17 cellular contexts compared by ENCODE assay signal in genomic region chr10:52780391-52781155, GRCh38. TPM values are rescaled to one million over a fixed set of nuclear protein-coding genes. Genes with fewer than 3 reads are reported as not detected.
DNase-seq lines count a peak whose midpoint lies in the region; ATAC-seq, FAIRE-seq and TF ChIP-seq lines count a peak whose summit lies in the region.
"Had no signal": no experiment of that assay in that cellular context is flagged by ENCODE, and none has a peak within 500 bp of the region (broad histone marks: within the 10 kb centered on the region; RNA-seq: fewer than 3 reads in every experiment).

No MANE protein-coding gene starts in this region.

- no peak overlapping the region for H2BK5ac ChIP-seq in H1 (ENCODE audit: low read depth, low read length)

- H3K4me2 ChIP-seq in H1 (ENCODE audit: insufficient read depth in 1 of 2, low read depth in 2 of 2, low read length in 2 of 2): no peak overlapping the region

- H3K9me3 Mint-ChIP-seq in naive thymus-derived CD4-positive, alpha-beta T cell: peaks cover 0 to 17% (median 0%) of the 10 kb centered on the region in 11 donors
- H3K9me3 Mint-ChIP-seq: activated naive CD4-positive, alpha-beta T cell treated with anti-CD3 and anti-CD28 coated beads, Interleukin-2, amount 50 U/mL, for 24 hours; stimulated activated naive CD8-positive, alpha-beta T cell treated with anti-CD3 and anti-CD28 coated beads, Interleukin-15, Interleukin-2, amounts not matched to agents 100 ng/mL and 50 ng/mL, for 24 hours had no signal

- H3K36me3 Mint-ChIP-seq in naive thymus-derived CD4-positive, alpha-beta T cell: no peaks in the 10 kb centered on the region
- H3K36me3 Mint-ChIP-seq: activated CD8-positive, alpha-beta memory T cell treated with anti-CD3 and anti-CD28 coated beads, Interleukin-2, amount 10 ng/mL, durations not matched to agents 7 days and 5 days; activated naive CD4-positive, alpha-beta T cell treated with anti-CD3 and anti-CD28 coated beads, Interleukin-2, amount 50 U/mL, for 24 hours; CD4-positive, CD25-positive, alpha-beta regulatory T cell; IgD-negative memory B cell had no signal

- peaks cover 0 to 4% (median 0%) of the 10 kb centered on the region in 5 donors for H3K27me3 Mint-ChIP-seq in naive thymus-derived CD4-positive, alpha-beta T cell
- H3K27me3 Mint-ChIP-seq: activated CD8-positive, alpha-beta memory T cell treated with anti-CD3 and anti-CD28 coated beads, Interleukin-2, amount 10 ng/mL, durations not matched to agents 7 days and 5 days; activated naive CD4-positive, alpha-beta T cell treated with anti-CD3 and anti-CD28 coated beads, Interleukin-2, amount 50 U/mL, for 24 hours; IgD-negative memory B cell; stimulated activated naive CD8-positive, alpha-beta T cell treated with anti-CD3 and anti-CD28 coated beads, Interleukin-15, Interleukin-2, amounts not matched to agents 100 ng/mL and 50 ng/mL, for 24 hours had no signal

- no peaks in the 10 kb centered on the region for H4K20me1 ChIP-seq in H1 (replicated peaks in 1 of 2; ENCODE audit: control insufficient read depth in 1 of 2, insufficient read depth in 2 of 2, low read length in 2 of 2)

- no peak overlapping the region for H4K5ac ChIP-seq in H1 (ENCODE audit: insufficient read length, low read depth, low read length)

- H3K27ac Mint-ChIP-seq in naive thymus-derived CD4-positive, alpha-beta T cell: no peak overlapping the region
- H3K27ac Mint-ChIP-seq: activated CD8-positive, alpha-beta memory T cell treated with anti-CD3 and anti-CD28 coated beads, Interleukin-2, amount 10 ng/mL, durations not matched to agents 7 days and 5 days; activated naive CD4-positive, alpha-beta T cell treated with anti-CD3 and anti-CD28 coated beads, Interleukin-2, amount 50 U/mL, for 24 hours; CD4-positive, CD25-positive, alpha-beta regulatory T cell; IgD-negative memory B cell; stimulated activated naive CD8-positive, alpha-beta T cell treated with anti-CD3 and anti-CD28 coated beads, Interleukin-15, Interleukin-2, amounts not matched to agents 100 ng/mL and 50 ng/mL, for 24 hours had no signal

- H3K4ac ChIP-seq in H1 (replicated peaks; ENCODE audit: insufficient read length, low read depth, low read length): no peak overlapping the region

- no peaks in the 10 kb centered on the region; a peak in 1 of 7 replicates for H3K4me1 ChIP-seq in H1 (replicated peaks in 1 of 4; ENCODE audit: control insufficient read depth in 3 of 4, insufficient read depth in 4 of 4, low read length in 3 of 4)
- H3K4me1 ChIP-seq in naive thymus-derived CD4-positive, alpha-beta T cell (ENCODE audit: control insufficient read depth in 2 of 2, insufficient read depth in 2 of 2, low read length in 2 of 2): no peaks in the 10 kb centered on the region

- no peaks in the 10 kb centered on the region for H3K23me2 ChIP-seq in H1 (ENCODE audit: low read depth, low read length)

- CTCF ChIA-PET in H1 (lab: Charles Lee; ENCODE audit: partially characterized antibody): interaction anchor here (0.6 to 8.6 kb wide), 33 partner anchors 9 to 1801 kb away, joined by 3 to 127 read pairs (median 4); partner anchors contain the start of genes DKK1 and MBL2
- CTCF ChIA-PET in naive thymus-derived CD4-positive, alpha-beta T cell (lab: Charles Lee): interaction anchor here (0.6 kb wide), 1 partner anchor 135 kb away, joined by 3 read pairs; no protein-coding TSS in a partner anchor

- no peak overlapping the region; the same call in 1 of the 2 replicates for H4K8ac ChIP-seq in H1 (ENCODE audit: extremely low read depth, insufficient read depth, low read length)

- no peaks in the 10 kb centered on the region for H3K79me1 ChIP-seq in H1 (ENCODE audit: low read depth, low read length)

- H3K79me2 ChIP-seq in H1 (ENCODE audit: control insufficient read depth in 1 of 2, insufficient read depth in 2 of 2, low read length in 2 of 2): no peaks in the 10 kb centered on the region

- H3K4me3 Mint-ChIP-seq in naive thymus-derived CD4-positive, alpha-beta T cell: no peak overlapping the region
- H3K4me3 Mint-ChIP-seq: activated CD8-positive, alpha-beta memory T cell treated with anti-CD3 and anti-CD28 coated beads, Interleukin-2, amount 10 ng/mL, durations not matched to agents 7 days and 5 days; activated naive CD4-positive, alpha-beta T cell treated with anti-CD3 and anti-CD28 coated beads, Interleukin-2, amount 50 U/mL, for 24 hours; CD4-positive, CD25-positive, alpha-beta regulatory T cell; IgD-negative memory B cell; stimulated activated naive CD8-positive, alpha-beta T cell treated with anti-CD3 and anti-CD28 coated beads, Interleukin-15, Interleukin-2, amounts not matched to agents 100 ng/mL and 50 ng/mL, for 24 hours had no signal

- no peak overlapping the region for H2BK15ac ChIP-seq in H1 (ENCODE audit: low read length)

- intact Hi-C loops in naive thymus-derived CD4-positive, alpha-beta T cell (cut with micrococcal nuclease): loop anchor here in 1 of 2 donors (1.0 kb wide), 2 partner anchors 39 to 136 kb away; no protein-coding TSS in a partner anchor

- no peak overlapping the region for H2AK5ac ChIP-seq in H1 (ENCODE audit: low read depth, low read length)

- no peak overlapping the region for H3K18ac ChIP-seq in H1 (ENCODE audit: extremely low read depth, low read length)

- H3K23ac ChIP-seq in H1 (ENCODE audit: insufficient read length): no peak overlapping the region

- no peaks in the 10 kb centered on the region for H3K4me1 Mint-ChIP-seq in naive thymus-derived CD4-positive, alpha-beta T cell
- H3K4me1 Mint-ChIP-seq: activated CD8-positive, alpha-beta memory T cell treated with anti-CD3 and anti-CD28 coated beads, Interleukin-2, amount 10 ng/mL, durations not matched to agents 7 days and 5 days; activated naive CD4-positive, alpha-beta T cell treated with anti-CD3 and anti-CD28 coated beads, Interleukin-2, amount 50 U/mL, for 24 hours; CD4-positive, CD25-positive, alpha-beta regulatory T cell; IgD-negative memory B cell had no signal

- H2BK120ac ChIP-seq in H1 (replicated peaks; ENCODE audit: low read depth, low read length): no peak overlapping the region

- no peak for TF ChIP-seq EP300 in H1 (IDR thresholded peaks at IDR 0.05; ENCODE audit: borderline replicate concordance in 1 of 2, low read depth in 2 of 2, low read length in 2 of 2)

- H2AFZ ChIP-seq in H1 (ENCODE audit: low read length): 0 out of 2 replicates have a peak overlapping the region, but pooled peaks have one; percentile 77

- DNase-seq in H1 (ENCODE audit: low read depth in 1 of 2, low spot score in 2 of 2) (no peak), NCI-H2029 (lab: John Stamatoyannopoulos, UW) (no peak), iPS-NIHi7 (ENCODE audit: extremely low spot score) (no peak)
- DNase-seq in naive thymus-derived CD4-positive, alpha-beta T cell: no peak
- DNase-seq: NCI-H1694 had no signal

- TF ChIP-seq POLR2A in H1 (IDR thresholded peaks at IDR 0.05; ENCODE audit: control extremely low read depth in 1 of 2, low read depth in 2 of 2, low read length in 2 of 2): no peak

- no peak overlapping the region for H3K4me3 ChIP-seq in H1 (ENCODE audit: extremely low read depth in 1 of 4, insufficient read depth in 2 of 4, low read depth in 3 of 4, low read length in 4 of 4)
- H3K4me3 ChIP-seq in naive thymus-derived CD4-positive, alpha-beta T cell (ENCODE audit: low read length): no peak overlapping the region

- H3K14ac ChIP-seq in H1 (ENCODE audit: insufficient read length): no peak overlapping the region

- WGBS in H1 (ENCODE audit: extremely low coverage in 1 of 2, insufficient coverage in 1 of 2, insufficient read length in 1 of 2, insufficient replicate concordance in 2 of 2, low coverage in 1 of 2, low lambda C conversion rate in 2 of 2, missing lambda C conversion rate in 1 of 2), 2 experiments: 60% methylated on average over 6 of the region's 6 CpGs; no CpG with 5 or more reads in 1 of the 2 experiments

- H3K9me3 ChIP-seq in H1 (ENCODE audit: insufficient read depth in 2 of 2, low read depth in 1 of 2, low read length in 1 of 2): no peaks in the 10 kb centered on the region
- H3K9me3 ChIP-seq in naive thymus-derived CD4-positive, alpha-beta T cell (ENCODE audit: control insufficient read depth in 2 of 3, low read length in 3 of 3): no peaks in the 10 kb centered on the region
- H3K9me3 ChIP-seq: neutrophil had no signal

- POLR2A ChIA-PET in H1 (lab: Charles Lee; ENCODE audit: partially characterized antibody): no interaction called here
- POLR2A ChIA-PET in naive thymus-derived CD4-positive, alpha-beta T cell (lab: Charles Lee): no interaction called here

- no peak for TF ChIP-seq CTCF in H1 (IDR thresholded peaks at IDR 0.05; ENCODE audit: control extremely low read depth in 1 of 3, insufficient read depth in 1 of 3, low read depth in 1 of 3, low read length in 3 of 3)

- H3K27ac ChIP-seq in H1 (ENCODE audit: low read depth, low read length): no peak overlapping the region
- H3K27ac ChIP-seq in naive thymus-derived CD4-positive, alpha-beta T cell (ENCODE audit: low read depth, low read length): no peak overlapping the region
- H3K27ac ChIP-seq: neutrophil had no signal

- no peak for FAIRE-seq in H1 (lab: Jason Lieb, UNC)
- FAIRE-seq: endometrium had no signal

- H3K56ac ChIP-seq in H1 (replicated peaks; ENCODE audit: insufficient read length, low read depth, low read length): no peak overlapping the region

- no peak overlapping the region for H3K9ac ChIP-seq in H1 (replicated peaks in 1 of 4; ENCODE audit: extremely low read depth in 1 of 4, low read depth in 3 of 4, low read length in 3 of 4)

- no peak for TF ChIP-seq RAD21 in H1 (IDR thresholded peaks at IDR 0.05 in 1 of 2, conservative IDR thresholded peaks at IDR 0.05 in 1 of 2; ENCODE audit: low read depth in 2 of 2, low read length in 2 of 2)

- no peak overlapping the region for H4K91ac ChIP-seq in H1 (replicated peaks; ENCODE audit: insufficient read length, low read length)

- H2BK20ac ChIP-seq in H1 (ENCODE audit: low read length): no peak overlapping the region

- ATAC-seq in GM18861 (IDR thresholded peaks at IDR 0.05; ENCODE audit: unreplicated experiment) (peak; percentile 10), GM21447 (IDR thresholded peaks at IDR 0.05; ENCODE audit: unreplicated experiment) (peak; percentile 9), HG03095 (IDR thresholded peaks at IDR 0.05; ENCODE audit: unreplicated experiment) (peak; percentile 18)
- ATAC-seq in naive thymus-derived CD4-positive, alpha-beta T cell: no peak
- ATAC-seq: activated CD8-positive, alpha-beta memory T cell treated with anti-CD3 and anti-CD28 coated beads, Interleukin-2, amount 10 ng/mL, durations not matched to agents 7 days and 5 days had no signal

- no peaks in the 10 kb centered on the region for H3K27me3 ChIP-seq in H1 (replicated peaks in 1 of 4; ENCODE audit: control insufficient read depth in 3 of 4, extremely low read depth in 1 of 4, insufficient read depth in 3 of 4, low read length in 3 of 4)
- H3K27me3 ChIP-seq in naive thymus-derived CD4-positive, alpha-beta T cell (ENCODE audit: control insufficient read depth in 2 of 2, insufficient read depth in 2 of 2, low read length in 2 of 2): no peaks in the 10 kb centered on the region
- H3K27me3 ChIP-seq: neutrophil had no signal

- H2BK12ac ChIP-seq in H1 (ENCODE audit: low read depth, low read length): no peak overlapping the region

- no peaks in the 10 kb centered on the region for H3K36me3 ChIP-seq in H1 (ENCODE audit: control insufficient read depth in 2 of 4, insufficient read depth in 4 of 4, low read length in 3 of 4)
- no peaks in the 10 kb centered on the region for H3K36me3 ChIP-seq in naive thymus-derived CD4-positive, alpha-beta T cell (ENCODE audit: control insufficient read depth in 2 of 3, insufficient read depth in 3 of 3, low read length in 3 of 3)
- H3K36me3 ChIP-seq: neutrophil had no signal

RNA-seq across cellular contexts. Expression of gene MBL2, which starts 8.0 kb away (rescaled TPM):
- total RNA-seq in H1 (2021; fragmentation: NEBNext Ultra II Directional; extraction: Animal tissue kit (Norgen Biotek cat#: 25700)): not detected in 2 replicates
- polyA plus RNA-seq in H1 (2011; rRNA removed): not detected in 2 replicates
- not detected for polyA plus RNA-seq in H1 (2011; cell fraction: cytosol; rRNA removed)
- not detected for polyA plus RNA-seq in H1 (2011; cell fraction: nucleus; rRNA removed)
- not detected in 4 replicates for polyA plus RNA-seq in H1 (2012, experiment 1 of 2)
- not detected for polyA plus RNA-seq in H1 (2012, experiment 2 of 2)
- polyA plus RNA-seq in H1 (2013, experiment 1 of 2): not detected
- not detected for polyA plus RNA-seq in H1 (2013, experiment 2 of 2)
- not detected in 2 replicates for polyA minus RNA-seq in H1 (2011; rRNA and poly(A)+ RNA removed)
- not detected for polyA minus RNA-seq in H1 (2011; cell fraction: cytosol; rRNA and poly(A)+ RNA removed)
- polyA minus RNA-seq in H1 (2011; cell fraction: nucleus; rRNA and poly(A)+ RNA removed): not detected
- not detected for total RNA-seq in naive thymus-derived CD4-positive, alpha-beta T cell
- polyA plus RNA-seq in naive thymus-derived CD4-positive, alpha-beta T cell: not detected
- total RNA-seq: activated CD8-positive, alpha-beta memory T cell treated with anti-CD3 and anti-CD28 coated beads, Interleukin-2, amount 10 ng/mL, durations not matched to agents 7 days and 5 days; cardiac septum; CD4-positive, CD25-positive, alpha-beta regulatory T cell; mesenteric fat pad had no signal
- polyA plus RNA-seq: CD4-positive, CD25-positive, alpha-beta regulatory T cell; IgD-negative memory B cell had no signal
